14 cellular contexts compared by ENCODE assay signal in genomic region chr2:180524458-180524857, GRCh38.
DNase-seq lines count a peak whose midpoint lies in the region; ATAC-seq and TF ChIP-seq lines count a peak whose summit lies in the region.
"Had no signal": no experiment of that assay in that cellular context is flagged by ENCODE, and none has a peak within 500 bp of the region (broad histone marks: within the 10 kb centered on the region; RNA-seq: fewer than 3 reads in every experiment).

No MANE protein-coding gene starts in this region.

- H3K27me3 Mint-ChIP-seq in GM23338 (ENCODE audit: insufficient read depth, low read depth, poor library complexity) (no peaks in the 10 kb centered on the region), endodermal cell (ENCODE audit: insufficient read depth) (peaks cover 1% of the 10 kb centered on the region)

- H3K27ac ChIP-seq in GM23338 (ENCODE audit: low read depth) (no peak overlapping the region), endodermal cell (ENCODE audit: low read depth, low read length) (peak overlapping the region; percentile 21), parathyroid adenoma (no peak overlapping the region), adrenal gland (no peak overlapping the region), MM.1S (ENCODE audit: low read length) (no peak overlapping the region)
- H3K27ac ChIP-seq: psoas muscle had no signal

- ATAC-seq in GM23338 (peak; percentile 66), HG03139 (IDR thresholded peaks at IDR 0.05; ENCODE audit: unreplicated experiment) (no peak)
- ATAC-seq: psoas muscle had no signal

- TF ChIP-seq POLR2A in adrenal gland (IDR thresholded peaks at IDR 0.05), result no peak

- H2AFZ ChIP-seq in GM23338 (no peak overlapping the region), parathyroid adenoma (peak overlapping the region; percentile 23), MM.1S (ENCODE audit: low read length) (no peak overlapping the region)

- 71 to 74% methylated on average over 2 of the region's 2 CpGs for WGBS in endodermal cell (ENCODE audit: insufficient coverage in 1 of 2, insufficient read length in 1 of 2), 2 experiments
- 45 to 61% (median 54%) methylated on average over 2 of the region's 2 CpGs for WGBS in adrenal gland, 4 donors

- TF ChIP-seq CTCF in GM23338 (conservative IDR thresholded peaks at IDR 0.05; ENCODE audit: low read depth in 2 of 2) (no peak), endodermal cell (conservative IDR thresholded peaks at IDR 0.05) (no peak), parathyroid adenoma (IDR thresholded peaks at IDR 0.05) (no peak), adrenal gland (IDR thresholded peaks at IDR 0.05) (no peak), MM.1S (IDR thresholded peaks at IDR 0.05; ENCODE audit: low read length) (no peak)

- H3K4me2 ChIP-seq in GM23338, result no peak overlapping the region
- H3K4me2 ChIP-seq in parathyroid adenoma (ENCODE audit: low read length), result no peak overlapping the region
- no peak overlapping the region for H3K4me2 ChIP-seq in MM.1S (ENCODE audit: low read depth, low read length)

- H3K9me2 ChIP-seq in GM23338 (ENCODE audit: insufficient read depth) (no peaks in the 10 kb centered on the region), MM.1S (replicated peaks; ENCODE audit: insufficient read depth, low read length) (no peaks in the 10 kb centered on the region)

- peak; percentile 14 for DNase-seq in GM23338 (ENCODE audit: low spot score)
- peak; percentile 55 for DNase-seq in NCI-H446 treated with DMSO at 0.1 percent for 48 hours (lab: John Stamatoyannopoulos, UW)
- peak; percentile 53 for DNase-seq in endodermal cell
- no peak for DNase-seq in adrenal gland
- no peak for DNase-seq in MM.1S
- DNase-seq: activated CD8-positive, alpha-beta memory T cell treated with anti-CD3 and anti-CD28 coated beads, Interleukin-2, amount 50 U/mL, for 4 hours; activated naive CD4-positive, alpha-beta T cell treated with anti-CD3 and anti-CD28 coated beads for 36 hours; KBM-7; NCI-H1417 treated with DMSO at 0.1 percent for 48 hours; NCI-H526 treated with DMSO at 0.1 percent for 48 hours; psoas muscle; T-helper 1 cell had no signal

- H4K20me1 ChIP-seq in GM23338 (replicated peaks; ENCODE audit: insufficient read depth) (no peaks in the 10 kb centered on the region), MM.1S (ENCODE audit: insufficient read depth, low read length) (no peaks in the 10 kb centered on the region)

- H3K27ac Mint-ChIP-seq in GM23338 (no peak overlapping the region), endodermal cell (no peak overlapping the region)
- H3K27ac Mint-ChIP-seq: activated naive CD4-positive, alpha-beta T cell treated with anti-CD3 and anti-CD28 coated beads for 36 hours had no signal

- H3K4me1 ChIP-seq in GM23338 (ENCODE audit: insufficient read depth) (no peaks in the 10 kb centered on the region), endodermal cell (ENCODE audit: control insufficient read depth, insufficient read depth, low read length) (peaks cover 5% of the 10 kb centered on the region), parathyroid adenoma (peaks cover 6% of the 10 kb centered on the region), adrenal gland (replicated peaks in 1 of 2) (no peaks in the 10 kb centered on the region), MM.1S (ENCODE audit: low read length) (peaks cover 8% of the 10 kb centered on the region; the same call in 1 of the 2 replicates)
- H3K4me1 ChIP-seq: psoas muscle had no signal

- H3K9me3 Mint-ChIP-seq in GM23338 (peaks cover 7% of the 10 kb centered on the region; the same call in 2 of the 3 replicates), endodermal cell (peaks cover 8% of the 10 kb centered on the region)
- H3K9me3 Mint-ChIP-seq: activated naive CD4-positive, alpha-beta T cell treated with anti-CD3 and anti-CD28 coated beads for 36 hours had no signal

- H3K4me3 ChIP-seq in GM23338 (no peak overlapping the region), endodermal cell (ENCODE audit: low read length) (no peak overlapping the region), parathyroid adenoma (ENCODE audit: low read depth, low read length) (no peak overlapping the region), adrenal gland (no peak overlapping the region), MM.1S (ENCODE audit: low read length) (no peak overlapping the region)
- H3K4me3 ChIP-seq: psoas muscle had no signal

- H3K27me3 ChIP-seq in GM23338 (ENCODE audit: insufficient read depth), result no peaks in the 10 kb centered on the region
- no peaks in the 10 kb centered on the region for H3K27me3 ChIP-seq in endodermal cell (ENCODE audit: control insufficient read depth, insufficient read depth, low read length, poor library complexity, severe bottlenecking)
- H3K27me3 ChIP-seq in parathyroid adenoma (ENCODE audit: control insufficient read depth, insufficient read depth, low read length), result no peaks in the 10 kb centered on the region
- H3K27me3 ChIP-seq in adrenal gland, result no peaks in the 10 kb centered on the region
- H3K27me3 ChIP-seq in MM.1S (replicated peaks; ENCODE audit: insufficient read depth, low read length), result no peaks in the 10 kb centered on the region

- H3K36me3 ChIP-seq in GM23338 (ENCODE audit: insufficient read depth), result no peaks in the 10 kb centered on the region
- H3K36me3 ChIP-seq in endodermal cell (ENCODE audit: control insufficient read depth, insufficient read depth, low read length), result no peaks in the 10 kb centered on the region
- no peaks in the 10 kb centered on the region for H3K36me3 ChIP-seq in parathyroid adenoma (ENCODE audit: control insufficient read depth, insufficient read depth, low read length)
- no peaks in the 10 kb centered on the region for H3K36me3 ChIP-seq in adrenal gland (replicated peaks in 1 of 2)
- H3K36me3 ChIP-seq in MM.1S (replicated peaks; ENCODE audit: insufficient read depth, low read length), result no peaks in the 10 kb centered on the region

- H3F3A ChIP-seq in GM23338 (replicated peaks; ENCODE audit: low read depth) (no peaks in the 10 kb centered on the region), MM.1S (ENCODE audit: insufficient read depth, low read length) (no peaks in the 10 kb centered on the region)

- H3K79me2 ChIP-seq in GM23338 (replicated peaks; ENCODE audit: insufficient read depth), result no peaks in the 10 kb centered on the region
- H3K79me2 ChIP-seq in parathyroid adenoma, result no peaks in the 10 kb centered on the region
- H3K79me2 ChIP-seq in MM.1S (ENCODE audit: low read length), result no peaks in the 10 kb centered on the region

- H3K4me3 Mint-ChIP-seq in GM23338, result no peak overlapping the region
- H3K4me3 Mint-ChIP-seq in endodermal cell, result no peak overlapping the region
- H3K4me3 Mint-ChIP-seq: activated naive CD4-positive, alpha-beta T cell treated with anti-CD3 and anti-CD28 coated beads for 36 hours had no signal

- intact Hi-C loops in adrenal gland (cut with DNase I), result no loop called here

- H3K4me1 Mint-ChIP-seq in GM23338 (peaks cover 8% of the 10 kb centered on the region), endodermal cell (peaks cover 25% of the 10 kb centered on the region)

- no peaks in the 10 kb centered on the region for H3K36me3 Mint-ChIP-seq in GM23338 (ENCODE audit: low read depth)
- no peaks in the 10 kb centered on the region for H3K36me3 Mint-ChIP-seq in endodermal cell (ENCODE audit: low read depth)

- H3K9me3 ChIP-seq in endodermal cell (ENCODE audit: control insufficient read depth, low read length), result no peaks in the 10 kb centered on the region
- no peaks in the 10 kb centered on the region for H3K9me3 ChIP-seq in parathyroid adenoma (ENCODE audit: control insufficient read depth, low read length)
- no peaks in the 10 kb centered on the region for H3K9me3 ChIP-seq in adrenal gland (replicated peaks in 1 of 3)
- H3K9me3 ChIP-seq in MM.1S (replicated peaks; ENCODE audit: insufficient read depth, low read length), result no peaks in the 10 kb centered on the region
- H3K9me3 ChIP-seq: psoas muscle had no signal

- H3K9ac ChIP-seq in endodermal cell (ENCODE audit: extremely low read depth, low read length, poor library complexity, severe bottlenecking) (no peak overlapping the region), parathyroid adenoma (no peak overlapping the region), MM.1S (ENCODE audit: low read length) (no peak overlapping the region)

TF ChIP-seq in GM23338, 12 proteins besides CTCF, POLR2A, EP300 and RAD21 (continues in another document):
- no peak for TF ChIP-seq REST (IDR thresholded peaks at IDR 0.05; ENCODE audit: unreplicated experiment)
- no peak for TF ChIP-seq ZNF331 (CRISPR knock-in tag; IDR thresholded peaks at IDR 0.05; ENCODE audit: low read depth)
- TF ChIP-seq ZNF114 (CRISPR knock-in tag; IDR thresholded peaks at IDR 0.05), result no peak
- no peak for TF ChIP-seq JUNB (IDR thresholded peaks at IDR 0.05; ENCODE audit: unreplicated experiment)
- no peak for TF ChIP-seq EZH2phosphoT487 (IDR thresholded peaks at IDR 0.05; ENCODE audit: unreplicated experiment)

Comparison
In these comparisons a context has a peak if more than half of its experiments do, and no peak if none do; other contexts are left out.
1. DNase-seq: peak in GM23338 (single experiment), NCI-H446 treated with DMSO at 0.1 percent for 48 hours (single experiment) and endodermal cell (single experiment); none in adrenal gland (0 of 7) and MM.1S (single experiment).